ENCODE assay signal across 8 cellular contexts in the genomic region with DNA sequence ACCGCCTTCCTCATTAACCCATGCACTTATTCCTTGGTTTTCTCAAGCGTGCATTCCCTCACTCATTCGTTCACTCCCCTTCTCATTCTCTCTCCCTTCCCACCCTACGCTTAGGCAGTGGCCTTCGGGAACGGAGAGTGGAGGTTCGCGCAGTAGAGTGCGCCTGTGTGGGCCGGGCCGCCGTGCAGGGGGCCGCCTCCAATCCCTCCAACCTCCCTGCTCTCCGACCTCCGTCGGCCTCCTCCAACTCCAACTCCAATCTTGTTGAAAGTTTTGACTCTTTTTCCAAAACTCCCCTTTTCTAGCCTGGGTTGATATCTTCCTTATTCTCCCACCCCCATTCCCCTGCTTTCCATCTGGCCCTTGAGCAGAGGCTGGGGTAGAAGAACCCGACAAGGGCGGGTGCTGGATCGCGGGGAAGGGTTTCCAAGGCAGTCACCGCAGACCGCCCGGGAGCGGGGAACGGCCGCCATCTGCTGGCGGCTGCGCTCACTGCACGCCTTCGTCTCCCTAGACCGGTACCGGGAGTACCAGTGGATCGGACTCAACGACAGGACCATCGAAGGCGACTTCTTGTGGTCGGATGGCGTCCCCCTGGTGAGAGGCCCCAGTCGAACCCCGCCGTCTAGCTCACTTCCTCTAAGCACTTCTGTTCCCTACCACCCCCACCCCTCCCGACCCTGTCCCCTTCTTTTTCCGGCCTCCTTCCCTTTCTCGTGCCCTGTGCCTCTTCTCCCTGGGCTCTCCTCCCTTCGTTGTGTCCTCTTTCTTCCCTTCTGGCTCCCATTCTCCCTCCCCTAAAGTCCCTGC. TPM values are rescaled to one million over a fixed set of nuclear protein-coding genes. Genes with fewer than 3 reads are reported as not detected.
DNase-seq lines count a peak whose midpoint lies in the region; ATAC-seq and TF ChIP-seq lines count a peak whose summit lies in the region.

No MANE protein-coding gene starts in this region.

- no peaks in the 10 kb centered on the region for H3K36me3 Mint-ChIP-seq in activated T-helper 17 cell treated with anti-CD3 and anti-CD28 coated beads, Interleukin-2, amount 50 U/mL, for 72 hours (ENCODE audit: low read depth)
- H3K36me3 Mint-ChIP-seq in nephron progenitor cell (ENCODE audit: low read depth), result no peaks in the 10 kb centered on the region

- peak overlapping the region; percentile 38 for H3K4me3 ChIP-seq in fibroblast of villous mesenchyme (ENCODE audit: low read depth, low read length)

- peak overlapping the region; percentile 62 for H3K4me3 Mint-ChIP-seq in activated T-helper 17 cell treated with anti-CD3 and anti-CD28 coated beads, Interleukin-2, amount 50 U/mL, for 72 hours
- H3K4me3 Mint-ChIP-seq in nephron progenitor cell, result peak overlapping the region; percentile 65

- H3K9me3 Mint-ChIP-seq in activated T-helper 17 cell treated with anti-CD3 and anti-CD28 coated beads, Interleukin-2, amount 50 U/mL, for 72 hours, result no peaks in the 10 kb centered on the region
- H3K9me3 Mint-ChIP-seq in nephron progenitor cell, result no peaks in the 10 kb centered on the region

- H3K27ac Mint-ChIP-seq in activated T-helper 17 cell treated with anti-CD3 and anti-CD28 coated beads, Interleukin-2, amount 50 U/mL, for 72 hours, result no peak overlapping the region
- no peak overlapping the region for H3K27ac Mint-ChIP-seq in nephron progenitor cell

- peak; percentile 27 for ATAC-seq in HG02798 (IDR thresholded peaks at IDR 0.05; ENCODE audit: poor library complexity, unreplicated experiment)
- ATAC-seq in activated T-helper 17 cell treated with anti-CD3 and anti-CD28 coated beads, Interleukin-2, amount 50 U/mL, for 72 hours (replicated peaks), result peak; percentile 36
- peak; percentile 24 for ATAC-seq in stimulated activated naive CD8-positive, alpha-beta T cell treated with anti-CD3 and anti-CD28 coated beads, Interleukin-15, Interleukin-2, amounts not matched to agents 100 U/mL and 50 U/mL, for 24 hours
- no peak for ATAC-seq in HG02642 (IDR thresholded peaks at IDR 0.05; ENCODE audit: poor library complexity, unreplicated experiment)

- peaks cover 42% of the 10 kb centered on the region for H3K27me3 Mint-ChIP-seq in activated T-helper 17 cell treated with anti-CD3 and anti-CD28 coated beads, Interleukin-2, amount 50 U/mL, for 72 hours
- peaks cover 75% of the 10 kb centered on the region for H3K27me3 Mint-ChIP-seq in nephron progenitor cell (ENCODE audit: low read depth, poor library complexity)

- DNase-seq in C1 segment of cervical spinal cord (lab: John Stamatoyannopoulos, UW), result peak; percentile 23 to 78 (median 56)
- peak; percentile 48 for DNase-seq in fibroblast of villous mesenchyme (ENCODE audit: low read depth)
- peak; percentile 88 for DNase-seq in nephron progenitor cell
- peak; percentile 84 for DNase-seq in stimulated activated naive CD8-positive, alpha-beta T cell treated with anti-CD3 and anti-CD28 coated beads, Interleukin-15, Interleukin-2, amounts not matched to agents 100 U/mL and 50 U/mL, for 24 hours

- TF ChIP-seq CTCF in fibroblast of villous mesenchyme (IDR thresholded peaks at IDR 0.05; ENCODE audit: insufficient read depth, low read depth, low read length), result peak; percentile 86
- peak; percentile 93 for TF ChIP-seq CTCF in nephron progenitor cell (IDR thresholded peaks at IDR 0.05)

- peaks cover 36% of the 10 kb centered on the region for H3K4me1 Mint-ChIP-seq in activated T-helper 17 cell treated with anti-CD3 and anti-CD28 coated beads, Interleukin-2, amount 50 U/mL, for 72 hours
- H3K4me1 Mint-ChIP-seq in nephron progenitor cell, result peaks cover 43% of the 10 kb centered on the region

TF ChIP-seq in PFSK-1, 5 proteins besides CTCF, POLR2A, EP300 and RAD21:
- no peak for TF ChIP-seq TAF1 (IDR thresholded peaks at IDR 0.05; ENCODE audit: borderline replicate concordance, insufficient read depth, low read length)
- TF ChIP-seq, protein P1, sequence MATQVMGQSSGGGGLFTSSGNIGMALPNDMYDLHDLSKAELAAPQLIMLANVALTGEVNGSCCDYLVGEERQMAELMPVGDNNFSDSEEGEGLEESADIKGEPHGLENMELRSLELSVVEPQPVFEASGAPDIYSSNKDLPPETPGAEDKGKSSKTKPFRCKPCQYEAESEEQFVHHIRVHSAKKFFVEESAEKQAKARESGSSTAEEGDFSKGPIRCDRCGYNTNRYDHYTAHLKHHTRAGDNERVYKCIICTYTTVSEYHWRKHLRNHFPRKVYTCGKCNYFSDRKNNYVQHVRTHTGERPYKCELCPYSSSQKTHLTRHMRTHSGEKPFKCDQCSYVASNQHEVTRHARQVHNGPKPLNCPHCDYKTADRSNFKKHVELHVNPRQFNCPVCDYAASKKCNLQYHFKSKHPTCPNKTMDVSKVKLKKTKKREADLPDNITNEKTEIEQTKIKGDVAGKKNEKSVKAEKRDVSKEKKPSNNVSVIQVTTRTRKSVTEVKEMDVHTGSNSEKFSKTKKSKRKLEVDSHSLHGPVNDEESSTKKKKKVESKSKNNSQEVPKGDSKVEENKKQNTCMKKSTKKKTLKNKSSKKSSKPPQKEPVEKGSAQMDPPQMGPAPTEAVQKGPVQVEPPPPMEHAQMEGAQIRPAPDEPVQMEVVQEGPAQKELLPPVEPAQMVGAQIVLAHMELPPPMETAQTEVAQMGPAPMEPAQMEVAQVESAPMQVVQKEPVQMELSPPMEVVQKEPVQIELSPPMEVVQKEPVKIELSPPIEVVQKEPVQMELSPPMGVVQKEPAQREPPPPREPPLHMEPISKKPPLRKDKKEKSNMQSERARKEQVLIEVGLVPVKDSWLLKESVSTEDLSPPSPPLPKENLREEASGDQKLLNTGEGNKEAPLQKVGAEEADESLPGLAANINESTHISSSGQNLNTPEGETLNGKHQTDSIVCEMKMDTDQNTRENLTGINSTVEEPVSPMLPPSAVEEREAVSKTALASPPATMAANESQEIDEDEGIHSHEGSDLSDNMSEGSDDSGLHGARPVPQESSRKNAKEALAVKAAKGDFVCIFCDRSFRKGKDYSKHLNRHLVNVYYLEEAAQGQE (IDR thresholded peaks at IDR 0.05; ENCODE audit: insufficient read depth in 1 of 2, low read depth in 2 of 2, low read length in 2 of 2), result peak; percentile 46 to 51; a peak in 3 of 4 replicates

RNA-seq across cellular contexts. Expression of a gene that starts 15.4 kb away (rescaled TPM):
- polyA plus RNA-seq in PFSK-1 (2012; ENCODE audit: insufficient read length, low read depth), result 1.8 TPM
- total RNA-seq in activated T-helper 17 cell treated with anti-CD3 and anti-CD28 coated beads, Interleukin-2, amount 50 U/mL, for 72 hours, result not detected
- not detected in 2 replicates for total RNA-seq in fibroblast of villous mesenchyme

RNA-seq across cellular contexts. Expression of a gene that starts 19.8 kb away (rescaled TPM):
- 58.4 TPM for polyA plus RNA-seq in PFSK-1 (2012; ENCODE audit: insufficient read length, low read depth)
- under 1 TPM in 1 of 2 donors, not detected in 1; 0.05 TPM for total RNA-seq in activated T-helper 17 cell treated with anti-CD3 and anti-CD28 coated beads, Interleukin-2, amount 50 U/mL, for 72 hours
- total RNA-seq in fibroblast of villous mesenchyme, result 66.4 and 66.9 TPM in 2 replicates

RNA-seq across cellular contexts. Expression of a gene that starts 38.2 kb away (rescaled TPM):
- polyA plus RNA-seq in PFSK-1 (2012; ENCODE audit: insufficient read length, low read depth), result 0.64 TPM
- 1 to 10 TPM in 1 of 2 donors, under 1 TPM in 1; 0.30 to 1.5 TPM for total RNA-seq in activated T-helper 17 cell treated with anti-CD3 and anti-CD28 coated beads, Interleukin-2, amount 50 U/mL, for 72 hours
- total RNA-seq in fibroblast of villous mesenchyme, result not detected in 2 replicates

RNA-seq across cellular contexts. Expression of a gene that starts 48.0 kb away (rescaled TPM):
- polyA plus RNA-seq in PFSK-1 (2012; ENCODE audit: insufficient read length, low read depth), result 1.0 TPM
- total RNA-seq in activated T-helper 17 cell treated with anti-CD3 and anti-CD28 coated beads, Interleukin-2, amount 50 U/mL, for 72 hours, result 1 to 10 TPM; 2.2 to 4.4 TPM
- total RNA-seq in fibroblast of villous mesenchyme, result 39.0 and 80.7 TPM in 2 replicates

RNA-seq across cellular contexts. Expression of a gene that starts 56.1 kb away (rescaled TPM):
- polyA plus RNA-seq in PFSK-1 (2012; ENCODE audit: insufficient read length, low read depth), result 45.7 TPM
- 10 to 100 TPM; 21.3 to 51.8 TPM for total RNA-seq in activated T-helper 17 cell treated with anti-CD3 and anti-CD28 coated beads, Interleukin-2, amount 50 U/mL, for 72 hours
- total RNA-seq in fibroblast of villous mesenchyme, result 15.1 and 24.2 TPM in 2 replicates

Comparison
In these comparisons a context has a peak if more than half of its experiments do, and no peak if none do; other contexts are left out.
1. RNA of a gene that starts 19.8 kb away (total RNA-seq): 66.4 to 66.9 TPM in fibroblast of villous mesenchyme; 0.05 TPM in activated T-helper 17 cell treated with anti-CD3 and anti-CD28 coated beads, Interleukin-2, amount 50 U/mL, for 72 hours; every median in the first group is over 10 times any median in the second.
2. Peak in every context shown above with its lines, with median percentiles within 50 percentile points of each other: DNase-seq.